1 cellular context compared by ENCODE assay signal in the genomic region with DNA sequence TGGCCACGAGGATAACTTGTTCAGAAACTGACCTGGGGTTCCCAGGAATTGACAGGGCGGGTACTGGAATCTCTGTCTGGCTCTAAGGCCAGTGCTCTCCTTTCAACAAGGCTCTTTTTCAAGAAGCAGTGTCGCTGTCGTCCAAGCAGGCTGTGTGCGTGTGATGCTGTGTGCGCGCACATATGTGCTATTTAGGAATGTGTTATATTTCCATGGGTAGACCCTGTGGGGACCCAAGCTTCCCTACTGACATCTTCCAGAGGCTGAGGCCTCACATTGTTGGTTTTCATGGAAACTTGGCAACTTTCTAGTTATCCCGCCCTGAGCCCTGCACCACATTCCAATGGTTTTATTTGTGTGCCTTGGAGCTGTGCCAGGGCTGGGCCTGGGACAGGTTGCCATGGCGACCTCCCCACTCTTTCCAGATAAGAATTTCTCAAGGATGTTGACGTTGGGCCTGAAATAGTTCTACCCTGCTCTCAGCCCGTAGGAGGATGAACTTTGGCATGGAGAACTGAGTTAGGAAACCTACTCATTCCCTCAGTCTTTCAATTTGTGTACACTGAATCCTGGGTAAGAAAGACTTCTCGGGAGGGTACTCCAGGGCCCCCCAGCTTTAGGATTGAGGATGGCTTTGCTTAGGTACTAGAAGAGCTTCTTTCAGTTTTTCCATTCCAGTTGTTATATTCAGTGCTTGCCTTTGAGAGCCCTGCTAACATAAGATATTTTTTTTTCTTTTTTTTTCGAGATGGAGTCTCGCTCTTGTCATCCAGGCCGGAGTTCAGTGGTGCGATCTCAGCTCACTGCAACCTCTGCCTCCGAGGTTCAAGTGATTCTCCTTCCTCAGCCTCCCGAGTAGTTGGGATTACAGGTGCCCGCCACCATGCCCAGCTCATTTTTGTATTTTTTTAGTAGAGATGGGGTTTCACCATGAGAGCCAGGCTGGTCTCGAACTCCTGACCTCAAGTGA.
A peak's percentile ranks its signal among the peaks of the same experiment; 100 is the strongest.
TF ChIP-seq lines count a peak whose summit lies in the region.

No MANE protein-coding gene starts in this region.

TF ChIP-seq in HEK293, 187 proteins besides CTCF, POLR2A, EP300 and RAD21 (continued from another document):
- TF ChIP-seq ZBTB1 (tag by site-specific recombination; IDR thresholded peaks at IDR 0.05) (no peak), GLIS2 (tag by site-specific recombination; IDR thresholded peaks at IDR 0.05) (no peak), ZXDB (tag by site-specific recombination; IDR thresholded peaks at IDR 0.05) (peak; percentile 86), ZNF423 (tag by site-specific recombination; IDR thresholded peaks at IDR 0.05) (no peak), PRDM1 (tag by site-specific recombination; IDR thresholded peaks at IDR 0.05) (peak; percentile 55), BCL11A (tag by site-specific recombination; IDR thresholded peaks at IDR 0.05; ENCODE audit: low read depth) (no peak), BCL11B (tag by site-specific recombination; IDR thresholded peaks at IDR 0.05; ENCODE audit: low read depth) (no peak)
